ENCODE assay signal across 1 cellular context in the genomic region with DNA sequence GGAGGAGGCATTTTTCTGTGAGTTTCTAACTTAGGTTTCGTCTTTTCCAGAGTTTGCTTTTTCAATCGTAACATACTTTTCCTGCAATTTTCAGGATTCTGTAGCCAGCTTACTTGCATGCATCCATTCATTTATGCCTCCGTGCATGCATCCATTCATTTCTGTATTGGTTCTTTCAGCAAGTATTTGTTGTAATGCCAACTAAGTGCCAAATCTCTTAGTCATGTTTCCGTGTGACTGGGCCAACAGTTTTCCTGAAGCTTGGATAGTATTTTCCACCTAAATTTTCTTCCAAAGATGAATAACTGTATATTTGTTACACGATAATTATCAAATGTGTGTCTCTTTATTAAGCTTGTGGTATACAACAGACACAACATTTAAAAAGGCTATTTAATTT.
TF ChIP-seq lines count a peak whose summit lies in the region.

No MANE protein-coding gene starts in this region.

TF ChIP-seq in endothelial cell of umbilical vein, 7 proteins besides CTCF, POLR2A, EP300 and RAD21:
- no peak for TF ChIP-seq EZH2 (IDR thresholded peaks at IDR 0.05; ENCODE audit: borderline replicate concordance, low read depth, low read length, severe bottlenecking)
- TF ChIP-seq GATA2 (IDR thresholded peaks at IDR 0.05; ENCODE audit: insufficient read depth, insufficient read length, low read depth, low read length): no peak
- TF ChIP-seq JUN (IDR thresholded peaks at IDR 0.05; ENCODE audit: borderline replicate concordance, insufficient read depth, insufficient read length, low read depth): peak; percentile 64
